Comparison of ENCODE assay signal across 8 cellular contexts in genomic region chr1:37515185-37516034, GRCh38. TPM values are rescaled to one million over a fixed set of nuclear protein-coding genes. Genes with fewer than 3 reads are reported as not detected.
DNase-seq lines count a peak whose midpoint lies in the region; ATAC-seq and TF ChIP-seq lines count a peak whose summit lies in the region.
"Had no signal": no experiment of that assay in that cellular context is flagged by ENCODE, and none has a peak within 500 bp of the region (broad histone marks: within the 10 kb centered on the region; RNA-seq: fewer than 3 reads in every experiment).

No MANE protein-coding gene starts in this region.

- H3K9me2 ChIP-seq in hepatocyte (replicated peaks; ENCODE audit: insufficient read depth): no peaks in the 10 kb centered on the region

- no peaks in the 10 kb centered on the region for H3K9me3 ChIP-seq in hepatocyte (ENCODE audit: low read depth)

- H3K79me2 ChIP-seq in hepatocyte: peaks cover 33% of the 10 kb centered on the region

- H3K4me3 Mint-ChIP-seq in stimulated activated effector memory CD8-positive, alpha-beta T cell treated with anti-CD3 and anti-CD28 coated beads, Interleukin-12 subunit alpha, Interleukin-12 subunit beta, amount 100 ng/mL, for 72 hours: peak overlapping the region; percentile 93

- peak overlapping the region; percentile 86 for H3K4me2 ChIP-seq in hepatocyte

- peaks cover 8% of the 10 kb centered on the region for H4K20me1 ChIP-seq in hepatocyte (ENCODE audit: insufficient read depth, poor library complexity, severe bottlenecking)

- peak overlapping the region; percentile 95 for H3K27ac ChIP-seq in hepatocyte

- peak overlapping the region; percentile 94 for H3K27ac Mint-ChIP-seq in stimulated activated effector memory CD8-positive, alpha-beta T cell treated with anti-CD3 and anti-CD28 coated beads, Interleukin-12 subunit alpha, Interleukin-12 subunit beta, amount 100 ng/mL, for 72 hours

- WGBS in hepatocyte (ENCODE audit: low lambda C conversion rate, missing lambda C conversion rate): 77% methylated on average over 18 of the region's 18 CpGs

- DNase-seq in HFF-Myc (ENCODE audit: extremely low read depth, low read depth) (no peak), hepatocyte (ENCODE audit: low spot score) (no peak), LoVo (ENCODE audit: low spot score) (no peak), NCI-H1105 (lab: John Stamatoyannopoulos, UW) (no peak)
- no peak for DNase-seq in stimulated activated effector memory CD8-positive, alpha-beta T cell treated with anti-CD3 and anti-CD28 coated beads, Interleukin-12 subunit alpha, Interleukin-12 subunit beta, amount 100 ng/mL, for 72 hours (ENCODE audit: low spot score in 2 of 2)
- DNase-seq in NK-92 treated with Interleukin-12 subunit alpha and Interleukin-12 subunit beta, amount 100 ng/mL, for 24 hours (lab: John Stamatoyannopoulos, UW): no peak
- DNase-seq: NCI-H524 treated with DMSO at 0.1 percent for 48 hours had no signal

- peaks cover 46% of the 10 kb centered on the region for H3K4me1 Mint-ChIP-seq in stimulated activated effector memory CD8-positive, alpha-beta T cell treated with anti-CD3 and anti-CD28 coated beads, Interleukin-12 subunit alpha, Interleukin-12 subunit beta, amount 100 ng/mL, for 72 hours

- peaks cover 45% of the 10 kb centered on the region for H3K36me3 Mint-ChIP-seq in stimulated activated effector memory CD8-positive, alpha-beta T cell treated with anti-CD3 and anti-CD28 coated beads, Interleukin-12 subunit alpha, Interleukin-12 subunit beta, amount 100 ng/mL, for 72 hours

- H3K36me3 ChIP-seq in hepatocyte (replicated peaks; ENCODE audit: insufficient read depth, low read depth): no peaks in the 10 kb centered on the region

- H3K4me3 ChIP-seq in HFF-Myc (replicated peaks; ENCODE audit: low read depth, low read length) (peak overlapping the region; percentile 61), WI38 (ENCODE audit: low read depth, low read length) (peak overlapping the region; percentile 81), hepatocyte (peak overlapping the region; percentile 97)

- no peak for ATAC-seq in stimulated activated effector memory CD8-positive, alpha-beta T cell treated with anti-CD3 and anti-CD28 coated beads, Interleukin-12 subunit alpha, Interleukin-12 subunit beta, amount 100 ng/mL, for 72 hours

- peaks cover 11% of the 10 kb centered on the region for H3K4me1 ChIP-seq in hepatocyte (ENCODE audit: insufficient read depth)

- peak overlapping the region; percentile 76 for H2AFZ ChIP-seq in hepatocyte

- H3K9me3 Mint-ChIP-seq in stimulated activated effector memory CD8-positive, alpha-beta T cell treated with anti-CD3 and anti-CD28 coated beads, Interleukin-12 subunit alpha, Interleukin-12 subunit beta, amount 100 ng/mL, for 72 hours: no peaks in the 10 kb centered on the region

- no peaks in the 10 kb centered on the region for H3K27me3 ChIP-seq in hepatocyte

- TF ChIP-seq CTCF in HFF-Myc (IDR thresholded peaks at IDR 0.05; ENCODE audit: low read depth, low read length, missing control alignments) (no peak), WI38 (IDR thresholded peaks at IDR 0.05; ENCODE audit: low read depth, low read length) (no peak), hepatocyte (IDR thresholded peaks at IDR 0.05; ENCODE audit: poor library complexity) (no peak)

RNA-seq across cellular contexts. Expression of gene MEAF6, which starts 0.8 kb away (rescaled TPM):
- total RNA-seq in hepatocyte: 74.7 TPM in 2 replicates
- 46.5 and 62.8 TPM in 2 replicates for polyA plus RNA-seq in hepatocyte

RNA-seq across cellular contexts. Expression of gene SNIP1, which starts 38.7 kb away (rescaled TPM):
- total RNA-seq in hepatocyte: 10.5 and 10.9 TPM in 2 replicates
- 6.5 and 8.0 TPM in 2 replicates for polyA plus RNA-seq in hepatocyte

RNA-seq across cellular contexts. Expression of gene ZC3H12A, which starts 41.0 kb away (rescaled TPM):
- total RNA-seq in hepatocyte: 30.8 and 30.9 TPM in 2 replicates
- polyA plus RNA-seq in hepatocyte: 46.2 and 54.9 TPM in 2 replicates

RNA-seq across cellular contexts. Expression of gene DNALI1, which starts 41.3 kb away (rescaled TPM):
- total RNA-seq in hepatocyte: 11.5 TPM in 2 replicates
- polyA plus RNA-seq in hepatocyte: 33.1 and 38.8 TPM in 2 replicates
